Comparison of ENCODE assay signal across 13 cellular contexts in the genomic region with DNA sequence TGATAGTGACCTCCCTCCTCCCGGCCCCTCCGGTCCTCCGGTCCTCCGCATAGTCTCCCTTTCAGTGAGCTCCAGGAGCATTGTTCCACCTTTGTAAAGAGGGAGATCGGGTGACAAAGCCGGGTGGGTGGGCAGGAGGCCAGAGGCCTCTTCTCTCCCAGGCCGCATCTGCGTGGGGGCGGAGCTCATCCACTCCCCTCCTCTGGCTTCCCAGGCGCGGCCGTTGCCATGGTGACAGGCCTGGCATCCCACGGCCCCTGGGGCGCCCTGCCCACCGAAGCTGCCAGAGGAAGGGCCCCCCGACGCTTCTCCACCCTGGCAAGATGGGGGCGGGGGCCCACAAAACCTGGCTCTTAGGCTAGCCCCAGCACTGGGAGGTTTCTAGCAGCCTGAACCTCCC. TPM values are rescaled to one million over a fixed set of nuclear protein-coding genes. Genes with fewer than 3 reads are reported as not detected.
DNase-seq lines count a peak whose midpoint lies in the region; ATAC-seq and TF ChIP-seq lines count a peak whose summit lies in the region.
"Had no signal": no experiment of that assay in that cellular context is flagged by ENCODE, and none has a peak within 500 bp of the region (broad histone marks: within the 10 kb centered on the region; RNA-seq: fewer than 3 reads in every experiment).

No MANE protein-coding gene starts in this region.

- no peaks in the 10 kb centered on the region for H3K36me3 ChIP-seq in iPS-15b (ENCODE audit: control insufficient read depth, insufficient read depth, low read length)
- H3K36me3 ChIP-seq: right atrium auricular region, thyroid gland had no signal

- ATAC-seq in activated CD8-positive, alpha-beta T cell treated with anti-CD3 and anti-CD28 coated beads for 36 hours = no peak

- no peaks in the 10 kb centered on the region for H3K4me1 Mint-ChIP-seq in activated CD8-positive, alpha-beta T cell treated with anti-CD3 and anti-CD28 coated beads for 36 hours (ENCODE audit: low read depth)

- peak overlapping the region; percentile 18 for H3K4me3 ChIP-seq in iPS-15b (ENCODE audit: low read depth, low read length)
- H3K4me3 ChIP-seq: right atrium auricular region, thyroid gland had no signal

- H3K27ac Mint-ChIP-seq in activated CD8-positive, alpha-beta T cell treated with anti-CD3 and anti-CD28 coated beads for 36 hours = no peak overlapping the region
- H3K27ac Mint-ChIP-seq: activated naive CD8-positive, alpha-beta T cell had no signal

- H3K4me3 Mint-ChIP-seq in activated CD8-positive, alpha-beta T cell treated with anti-CD3 and anti-CD28 coated beads for 36 hours = no peak overlapping the region
- H3K4me3 Mint-ChIP-seq: activated naive CD8-positive, alpha-beta T cell had no signal

- peak; percentile 55 for DNase-seq in D341Med (ENCODE audit: low spot score)
- peak; percentile 81 for DNase-seq in NCI-H128 (lab: John Stamatoyannopoulos, UW; ENCODE audit: unreplicated experiment)
- peak; percentile 95 for DNase-seq in NCI-H748 (lab: John Stamatoyannopoulos, UW; ENCODE audit: unreplicated experiment)
- no peak for DNase-seq in HK-2 (ENCODE audit: unreplicated experiment)
- DNase-seq in erythroblast (lab: John Stamatoyannopoulos, UW) = no peak
- DNase-seq in activated CD8-positive, alpha-beta T cell treated with anti-CD3 and anti-CD28 coated beads for 36 hours = no peak
- no peak for DNase-seq in hippocampal formation (lab: John Stamatoyannopoulos, UW)
- DNase-seq: dorsolateral prefrontal cortex, T-helper 2 cell, thyroid gland had no signal

- H3K27me3 Mint-ChIP-seq in activated CD8-positive, alpha-beta T cell treated with anti-CD3 and anti-CD28 coated beads for 36 hours = peaks cover 2% of the 10 kb centered on the region
- H3K27me3 Mint-ChIP-seq: activated naive CD8-positive, alpha-beta T cell had no signal

- CTCF ChIA-PET in activated CD8-positive, alpha-beta T cell treated with anti-CD3 and anti-CD28 coated beads for 36 hours (lab: Charles Lee) = no interaction called here

- TF ChIP-seq POLR2A in erythroblast (IDR thresholded peaks at IDR 0.05; ENCODE audit: low read length) = no peak

- no peak overlapping the region for H3K9ac ChIP-seq in iPS-15b (ENCODE audit: low read depth, low read length)

- POLR2A ChIA-PET in activated CD8-positive, alpha-beta T cell treated with anti-CD3 and anti-CD28 coated beads for 36 hours (lab: Charles Lee) = no interaction called here

- peaks cover 3% of the 10 kb centered on the region for H3K4me1 ChIP-seq in iPS-15b (ENCODE audit: control insufficient read depth, insufficient read depth, low read length)

- no peaks in the 10 kb centered on the region for H3K27me3 ChIP-seq in iPS-15b (ENCODE audit: control insufficient read depth, insufficient read depth, low read length)
- H3K27me3 ChIP-seq: right atrium auricular region, thyroid gland had no signal

- no peaks in the 10 kb centered on the region for H3K9me3 Mint-ChIP-seq in activated CD8-positive, alpha-beta T cell treated with anti-CD3 and anti-CD28 coated beads for 36 hours

- no peak for TF ChIP-seq CTCF in activated CD8-positive, alpha-beta T cell treated with anti-CD3 and anti-CD28 coated beads for 36 hours (IDR thresholded peaks at IDR 0.05)

- H3K36me3 Mint-ChIP-seq in activated CD8-positive, alpha-beta T cell treated with anti-CD3 and anti-CD28 coated beads for 36 hours (ENCODE audit: low read depth) = no peaks in the 10 kb centered on the region
- H3K36me3 Mint-ChIP-seq: activated naive CD8-positive, alpha-beta T cell had no signal

- intact Hi-C loops in activated CD8-positive, alpha-beta T cell treated with anti-CD3 and anti-CD28 coated beads for 36 hours (cut with micrococcal nuclease) = no loop called here

- H3K9me3 ChIP-seq in iPS-15b (ENCODE audit: control insufficient read depth, insufficient read depth, low read length) = no peaks in the 10 kb centered on the region
- H3K9me3 ChIP-seq: right atrium auricular region, thyroid gland had no signal

RNA-seq across cellular contexts. Expression of gene FZD9, which starts 4.4 kb away (rescaled TPM):
- under 1 TPM in 1 of 2 experiments, not detected in 1; 0.43 TPM for total RNA-seq in activated CD8-positive, alpha-beta T cell treated with anti-CD3 and anti-CD28 coated beads for 36 hours

Comparison
In these comparisons a context has a peak if more than half of its experiments do, and no peak if none do; other contexts are left out.
1. DNase-seq: peak in D341Med (single experiment), NCI-H128 (single experiment) and NCI-H748 (single experiment); none in HK-2 (single experiment), erythroblast (0 of 2), activated CD8-positive, alpha-beta T cell treated with anti-CD3 and anti-CD28 coated beads for 36 hours (single experiment) and hippocampal formation (0 of 2).